In the genomic region with DNA sequence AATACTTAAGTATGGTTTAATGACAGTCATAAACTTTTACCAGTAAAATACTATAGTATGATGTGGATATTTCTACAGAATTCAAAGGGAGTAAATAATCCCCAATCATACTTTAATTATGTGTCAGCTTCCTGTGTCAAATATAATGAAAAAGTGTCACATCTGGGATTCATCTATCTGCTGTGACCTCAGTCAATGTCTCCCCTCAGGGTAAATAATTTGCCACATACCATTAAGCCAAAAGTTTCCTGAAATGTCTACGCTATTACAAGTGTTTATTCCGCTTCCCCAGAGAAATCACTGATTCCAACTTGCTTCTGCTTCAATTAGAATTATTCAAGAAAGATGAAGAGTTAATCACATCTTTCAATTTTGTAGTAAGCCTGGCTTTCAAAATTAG, we compare ENCODE assay signal across 16 cellular contexts.
DNase-seq lines count a peak whose midpoint lies in the region; ATAC-seq, FAIRE-seq and TF ChIP-seq lines count a peak whose summit lies in the region.
"Had no signal": no experiment of that assay in that cellular context is flagged by ENCODE, and none has a peak within 500 bp of the region (broad histone marks: within the 10 kb centered on the region; RNA-seq: fewer than 3 reads in every experiment).

No MANE protein-coding gene starts in this region.

- H3K4me2 ChIP-seq in K562 (ENCODE audit: insufficient read depth, low read length) (no peak overlapping the region), smooth muscle cell (no peak overlapping the region)
- H3K4me2 ChIP-seq: SK-N-SH had no signal

- TF ChIP-seq EP300 in K562 (IDR thresholded peaks at IDR 0.05; ENCODE audit: low read length) = no peak

- no peaks in the 10 kb centered on the region for H3K79me2 ChIP-seq in K562 (ENCODE audit: control insufficient read depth, insufficient read depth, low read length)
- H3K79me2 ChIP-seq in smooth muscle cell (ENCODE audit: low read depth) = no peaks in the 10 kb centered on the region

- no peaks in the 10 kb centered on the region for H3K9me1 ChIP-seq in K562 (ENCODE audit: control insufficient read depth, insufficient read depth, low read length)

- H3K27ac ChIP-seq in K562 (ENCODE audit: extremely low read depth, low read depth, low read length) (no peak overlapping the region), smooth muscle cell (ENCODE audit: low read depth) (no peak overlapping the region), psoas muscle (no peak overlapping the region)

- H3K36me3 ChIP-seq in K562 (ENCODE audit: control insufficient read depth, insufficient read depth, low read length) (no peaks in the 10 kb centered on the region), smooth muscle cell (ENCODE audit: low read depth) (no peaks in the 10 kb centered on the region), psoas muscle (ENCODE audit: insufficient read depth in 1 of 2, low read depth in 1 of 2) (no peaks in the 10 kb centered on the region)
- H3K36me3 ChIP-seq: HAP-1 had no signal

- CTCF ChIA-PET in K562 (lab: Yijun Ruan, JAX; ENCODE audit: low intra/inter-chr PET ratio) = no interaction called here

- 26% methylated on average over 2 of the region's 2 CpGs for WGBS in K562 (ENCODE audit: insufficient coverage, low coverage, missing lambda C conversion rate)
- 73% methylated on average over 2 of the region's 2 CpGs for WGBS in smooth muscle cell (ENCODE audit: low lambda C conversion rate)
- 90 to 97% (median 91%) methylated on average over 2 of the region's 2 CpGs for WGBS in psoas muscle, 3 donors

- H3K4me3 ChIP-seq in K562 (no peak overlapping the region), smooth muscle cell (no peak overlapping the region), psoas muscle (no peak overlapping the region)
- H3K4me3 ChIP-seq: HAP-1 had no signal

- no peak for FAIRE-seq in HTR-8/SVneo (lab: Jason Lieb, UNC)
- no peak for FAIRE-seq in K562 (lab: Jason Lieb, UNC)
- FAIRE-seq: GM19239 had no signal

- H3K27me3 ChIP-seq in K562 (ENCODE audit: control insufficient read depth in 2 of 2, insufficient read depth in 2 of 2, low read length in 2 of 2) (no peaks in the 10 kb centered on the region), smooth muscle cell (ENCODE audit: low read depth) (no peaks in the 10 kb centered on the region), psoas muscle (ENCODE audit: insufficient read depth in 3 of 3, low read length in 2 of 3) (no peaks in the 10 kb centered on the region)

- no peak for TF ChIP-seq CTCF in K562 (IDR thresholded peaks at IDR 0.05 in 2 of 3, conservative IDR thresholded peaks at IDR 0.05 in 1 of 3; ENCODE audit: insufficient read depth in 2 of 3, low read depth in 1 of 3, low read length in 3 of 3)
- TF ChIP-seq CTCF in smooth muscle cell (IDR thresholded peaks at IDR 0.05; ENCODE audit: borderline replicate concordance, insufficient read depth, poor library complexity, severe bottlenecking) = no peak
- TF ChIP-seq CTCF in psoas muscle (IDR thresholded peaks at IDR 0.05) = no peak

- no TSS peak for BruUV-seq in K562 (replicated peaks; lab: Mats Ljungman, UMichigan)

- intact Hi-C loops in K562 (cut with micrococcal nuclease) = no loop called here
- intact Hi-C loops in posterior cingulate gyrus (cut with DNase I) = no loop called here
- intact Hi-C loops in psoas muscle (cut with DNase I) = no loop called here

- DNase-seq in Daoy (ENCODE audit: low read depth) = peak; percentile 4
- DNase-seq in HTR-8/SVneo (ENCODE audit: insufficient read length, low spot score) = peak; percentile 18
- DNase-seq in K562 (ENCODE audit: extremely low read depth in 1 of 4, low spot score in 3 of 4) = no peak
- no peak for DNase-seq in smooth muscle cell (lab: John Stamatoyannopoulos, UW; ENCODE audit: unreplicated experiment)
- DNase-seq in NCI-H510A (lab: John Stamatoyannopoulos, UW) = no peak
- DNase-seq in posterior cingulate gyrus = no peak
- DNase-seq in psoas muscle = no peak
- DNase-seq: DMS79, GDM1, NCI-H1694 treated with DMSO at 0.1 percent for 48 hours, NCI-H510A treated with DMSO at 0.1 percent for 48 hours, NCI-H774, SHP77, SK-N-SH had no signal

- no peaks in the 10 kb centered on the region for H3F3A ChIP-seq in smooth muscle cell (ENCODE audit: low read depth)

- H3K9me3 ChIP-seq in K562 (replicated peaks; ENCODE audit: control insufficient read depth, insufficient read depth, low read depth, low read length) = no peaks in the 10 kb centered on the region
- no peaks in the 10 kb centered on the region for H3K9me3 ChIP-seq in smooth muscle cell (replicated peaks; ENCODE audit: low read depth)
- H3K9me3 ChIP-seq in psoas muscle = no peaks in the 10 kb centered on the region
- H3K9me3 ChIP-seq: HAP-1, SK-N-SH had no signal

- H2AFZ ChIP-seq in K562 (ENCODE audit: low read depth, low read length) (peak overlapping the region; percentile 46; the same call in 1 of the 2 replicates), smooth muscle cell (ENCODE audit: low read depth) (peak overlapping the region; percentile 54)

- TF ChIP-seq POLR2A in K562 (conservative IDR thresholded peaks at IDR 0.05) = no peak

- H3K9ac ChIP-seq in K562 (ENCODE audit: insufficient read depth in 1 of 2, low read depth in 2 of 2, low read length in 2 of 2) (no peak overlapping the region), smooth muscle cell (ENCODE audit: low read depth) (no peak overlapping the region)
- H3K9ac ChIP-seq: SK-N-SH had no signal

- POLR2A ChIA-PET in K562 (lab: Yijun Ruan, JAX) = no interaction called here

- TF ChIP-seq RAD21 in K562 (CRISPR knock-in tag; conservative IDR thresholded peaks at IDR 0.05 in 1 of 2, IDR thresholded peaks at IDR 0.05 in 1 of 2) = no peak

- in situ Hi-C loops in K562 (cut with MboI) = no loop called here

- H3K4me1 ChIP-seq in K562 (replicated peaks in 1 of 2; ENCODE audit: control insufficient read depth in 2 of 2, insufficient read depth in 2 of 2, low read length in 2 of 2) = peaks cover 0 to under 1% of the 10 kb centered on the region in 2 experiments; a peak in 1 of 5 replicates
- no peaks in the 10 kb centered on the region for H3K4me1 ChIP-seq in smooth muscle cell (ENCODE audit: low read depth)
- no peaks in the 10 kb centered on the region for H3K4me1 ChIP-seq in psoas muscle
- H3K4me1 ChIP-seq: HAP-1 had no signal

- H4K20me1 ChIP-seq in K562 (replicated peaks; ENCODE audit: control insufficient read depth, insufficient read depth, low read length) (no peaks in the 10 kb centered on the region), smooth muscle cell (ENCODE audit: low read depth) (no peaks in the 10 kb centered on the region)

- ATAC-seq in K562 = no peak
- no peak for ATAC-seq in psoas muscle

TF ChIP-seq in K562, 482 proteins besides CTCF, POLR2A, EP300 and RAD21:
- TF ChIP-seq ETV1 (tag; conservative IDR thresholded peaks at IDR 0.05; ENCODE audit: low read depth) = no peak
- TF ChIP-seq, protein P1, sequence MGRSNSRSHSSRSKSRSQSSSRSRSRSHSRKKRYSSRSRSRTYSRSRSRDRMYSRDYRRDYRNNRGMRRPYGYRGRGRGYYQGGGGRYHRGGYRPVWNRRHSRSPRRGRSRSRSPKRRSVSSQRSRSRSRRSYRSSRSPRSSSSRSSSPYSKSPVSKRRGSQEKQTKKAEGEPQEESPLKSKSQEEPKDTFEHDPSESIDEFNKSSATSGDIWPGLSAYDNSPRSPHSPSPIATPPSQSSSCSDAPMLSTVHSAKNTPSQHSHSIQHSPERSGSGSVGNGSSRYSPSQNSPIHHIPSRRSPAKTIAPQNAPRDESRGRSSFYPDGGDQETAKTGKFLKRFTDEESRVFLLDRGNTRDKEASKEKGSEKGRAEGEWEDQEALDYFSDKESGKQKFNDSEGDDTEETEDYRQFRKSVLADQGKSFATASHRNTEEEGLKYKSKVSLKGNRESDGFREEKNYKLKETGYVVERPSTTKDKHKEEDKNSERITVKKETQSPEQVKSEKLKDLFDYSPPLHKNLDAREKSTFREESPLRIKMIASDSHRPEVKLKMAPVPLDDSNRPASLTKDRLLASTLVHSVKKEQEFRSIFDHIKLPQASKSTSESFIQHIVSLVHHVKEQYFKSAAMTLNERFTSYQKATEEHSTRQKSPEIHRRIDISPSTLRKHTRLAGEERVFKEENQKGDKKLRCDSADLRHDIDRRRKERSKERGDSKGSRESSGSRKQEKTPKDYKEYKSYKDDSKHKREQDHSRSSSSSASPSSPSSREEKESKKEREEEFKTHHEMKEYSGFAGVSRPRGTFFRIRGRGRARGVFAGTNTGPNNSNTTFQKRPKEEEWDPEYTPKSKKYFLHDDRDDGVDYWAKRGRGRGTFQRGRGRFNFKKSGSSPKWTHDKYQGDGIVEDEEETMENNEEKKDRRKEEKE (IDR thresholded peaks at IDR 0.05; ENCODE audit: borderline replicate concordance in 1 of 2, control insufficient read depth in 1 of 2, low read depth in 2 of 2, low read length in 1 of 2) = no peak
- TF ChIP-seq CREM (IDR thresholded peaks at IDR 0.05; ENCODE audit: low read depth) = no peak
- TF ChIP-seq NRF1 (conservative IDR thresholded peaks at IDR 0.05 in 1 of 2, IDR thresholded peaks at IDR 0.05 in 1 of 2) = no peak
- no peak for TF ChIP-seq ZNF436 (CRISPR knock-in tag; IDR thresholded peaks at IDR 0.05)

Comparison
In these comparisons a context has a peak if more than half of its experiments do, and no peak if none do; other contexts are left out.
1. DNase-seq: peak in Daoy (single experiment) and HTR-8/SVneo (single experiment); none in K562 (0 of 4), smooth muscle cell (single experiment), NCI-H510A (single experiment), posterior cingulate gyrus (0 of 10) and psoas muscle (0 of 2).